Comparison of ENCODE assay signal across 10 cellular contexts in the genomic region with DNA sequence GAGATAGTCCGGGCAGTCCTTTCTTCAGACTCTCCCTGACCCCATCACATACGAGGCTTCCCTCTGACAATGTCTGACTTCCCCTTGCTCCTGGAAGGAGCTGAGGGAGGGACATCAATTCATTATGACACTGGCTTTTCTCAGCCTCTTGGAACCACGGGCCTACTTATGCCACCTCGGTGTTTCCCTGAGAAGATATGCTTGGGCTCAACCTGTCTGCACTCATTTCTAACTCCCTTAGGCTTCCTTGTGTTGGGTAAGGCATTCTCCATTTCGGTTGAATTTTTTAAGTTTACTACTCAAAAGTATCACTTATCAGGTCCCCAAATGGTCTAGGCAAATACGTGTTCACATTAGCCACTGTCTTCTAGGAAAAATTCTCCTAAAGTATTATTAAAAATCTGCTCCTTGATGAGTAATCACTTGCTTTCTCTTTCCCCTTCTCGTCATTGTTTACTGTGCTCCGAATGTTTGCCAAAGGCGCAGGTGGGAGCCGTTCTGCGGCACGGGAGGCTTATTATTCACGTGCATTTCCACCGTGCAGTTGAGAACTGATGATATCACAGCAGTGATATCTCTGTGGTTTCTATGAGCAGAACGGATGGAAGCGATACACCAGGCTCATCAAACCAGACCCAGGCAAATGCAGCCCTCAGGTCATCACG. TPM values are rescaled to one million over a fixed set of nuclear protein-coding genes. Genes with fewer than 3 reads are reported as not detected.
DNase-seq lines count a peak whose midpoint lies in the region; ATAC-seq and TF ChIP-seq lines count a peak whose summit lies in the region.
"Had no signal": no experiment of that assay in that cellular context is flagged by ENCODE, and none has a peak within 500 bp of the region (broad histone marks: within the 10 kb centered on the region; RNA-seq: fewer than 3 reads in every experiment).

No MANE protein-coding gene starts in this region.

- H3K4me3 Mint-ChIP-seq in IgD-negative memory B cell: no peak overlapping the region

- no peaks in the 10 kb centered on the region for H3K27me3 Mint-ChIP-seq in IgD-negative memory B cell

- H3K4me3 ChIP-seq in ovary: no peak overlapping the region
- H3K4me3 ChIP-seq: K562 had no signal

- no peak for TF ChIP-seq EP300 in ovary (IDR thresholded peaks at IDR 0.05)

- no peaks in the 10 kb centered on the region for H3K9me3 ChIP-seq in ovary

- peaks cover 5 to 10% (median 8%) of the 10 kb centered on the region in 3 donors for H3K4me1 Mint-ChIP-seq in IgD-negative memory B cell

- no peaks in the 10 kb centered on the region for H3K4me1 ChIP-seq in ovary (ENCODE audit: insufficient read depth)

- TF ChIP-seq CTCF in ovary (IDR thresholded peaks at IDR 0.05): no peak

- intact Hi-C loops in Right ventricle myocardium inferior (cut with DNase I) (no loop called here), ovary (cut with DNase I) (no loop called here)

- no peak overlapping the region for H3K27ac ChIP-seq in ovary

- no peaks in the 10 kb centered on the region for H3K36me3 ChIP-seq in ovary

- peaks cover 5% of the 10 kb centered on the region for H3K36me3 Mint-ChIP-seq in IgD-negative memory B cell
- H3K36me3 Mint-ChIP-seq in activated naive CD4-positive, alpha-beta T cell treated with anti-CD3 and anti-CD28 coated beads, Interleukin-2, amount 50 U/mL, for 72 hours: peaks cover 0 to 40% of the 10 kb centered on the region in 2 donors

- H3K27ac Mint-ChIP-seq in IgD-negative memory B cell: peak overlapping the region; percentile 23 to 80 (median 41)
- H3K27ac Mint-ChIP-seq in activated naive CD4-positive, alpha-beta T cell treated with anti-CD3 and anti-CD28 coated beads, Interleukin-2, amount 50 U/mL, for 72 hours: peak overlapping the region; percentile 88 to 95

- no peaks in the 10 kb centered on the region for H3K9me3 Mint-ChIP-seq in IgD-negative memory B cell
- peaks cover 0 to 15% of the 10 kb centered on the region in 2 donors for H3K9me3 Mint-ChIP-seq in activated naive CD4-positive, alpha-beta T cell treated with anti-CD3 and anti-CD28 coated beads, Interleukin-2, amount 50 U/mL, for 72 hours

- WGBS in ovary, 3 donors: 55 to 59% (median 59%) methylated on average over 17 of the region's 17 CpGs

- DNase-seq in T-helper 1 cell: peak; percentile 46 to 91 (median 67)
- DNase-seq in activated naive CD4-positive, alpha-beta T cell treated with anti-CD3 and anti-CD28 coated beads, Interleukin-2, amount 50 U/mL, for 72 hours (ENCODE audit: low spot score in 2 of 2): peak; percentile 57 to 68
- peak; percentile 42 to 51 for DNase-seq in stimulated activated CD4-positive, alpha-beta T cell treated with anti-CD3 and anti-CD28 coated beads, Interleukin-4, amount 100 ng/mL, for 48 hours (ENCODE audit: low read depth in 2 of 2)
- no peak for DNase-seq in Right ventricle myocardium inferior (ENCODE audit: missing footprints)
- DNase-seq in HCEC 1CT: no peak
- DNase-seq in ovary: no peak
- DNase-seq: erythroblast had no signal

- H3K27me3 ChIP-seq in ovary: no peaks in the 10 kb centered on the region

- ATAC-seq in activated naive CD4-positive, alpha-beta T cell treated with anti-CD3 and anti-CD28 coated beads, Interleukin-2, amount 50 U/mL, for 72 hours: peak; percentile 75 to 88
- no peak for ATAC-seq in Right ventricle myocardium inferior
- no peak for ATAC-seq in GM18868 (IDR thresholded peaks at IDR 0.05; ENCODE audit: unreplicated experiment)
- ATAC-seq: K562 had no signal

- no peak for TF ChIP-seq POLR2A in ovary (IDR thresholded peaks at IDR 0.05)

RNA-seq across cellular contexts. Expression of a gene that starts 33.1 kb away (rescaled TPM):
- 20.6 TPM for polyA plus RNA-seq in IgD-negative memory B cell
- 10 to 100 TPM; 26.1 to 50.0 TPM for total RNA-seq in activated naive CD4-positive, alpha-beta T cell treated with anti-CD3 and anti-CD28 coated beads, Interleukin-2, amount 50 U/mL, for 72 hours
- total RNA-seq in Right ventricle myocardium inferior: 2.5 TPM
- total RNA-seq in ovary: 10 to 100 TPM in 1 of 7 donors, 1 to 10 TPM in 5, under 1 TPM in 1; 0.94 to 18.3 (median 5.1) TPM
- 1 to 10 TPM; 2.2 to 7.5 TPM for polyA plus RNA-seq in ovary

Comparison
In these comparisons a context has a peak if more than half of its experiments do, and no peak if none do; other contexts are left out.
1. DNase-seq: peak in T-helper 1 cell (5 of 5), activated naive CD4-positive, alpha-beta T cell treated with anti-CD3 and anti-CD28 coated beads, Interleukin-2, amount 50 U/mL, for 72 hours (2 of 2) and stimulated activated CD4-positive, alpha-beta T cell treated with anti-CD3 and anti-CD28 coated beads, Interleukin-4, amount 100 ng/mL, for 48 hours (2 of 2); none in Right ventricle myocardium inferior (single experiment), HCEC 1CT (single experiment) and ovary (0 of 5).
2. ATAC-seq: peak in activated naive CD4-positive, alpha-beta T cell treated with anti-CD3 and anti-CD28 coated beads, Interleukin-2, amount 50 U/mL, for 72 hours (2 of 2); none in Right ventricle myocardium inferior (single experiment) and GM18868 (single experiment).